In the genomic region with DNA sequence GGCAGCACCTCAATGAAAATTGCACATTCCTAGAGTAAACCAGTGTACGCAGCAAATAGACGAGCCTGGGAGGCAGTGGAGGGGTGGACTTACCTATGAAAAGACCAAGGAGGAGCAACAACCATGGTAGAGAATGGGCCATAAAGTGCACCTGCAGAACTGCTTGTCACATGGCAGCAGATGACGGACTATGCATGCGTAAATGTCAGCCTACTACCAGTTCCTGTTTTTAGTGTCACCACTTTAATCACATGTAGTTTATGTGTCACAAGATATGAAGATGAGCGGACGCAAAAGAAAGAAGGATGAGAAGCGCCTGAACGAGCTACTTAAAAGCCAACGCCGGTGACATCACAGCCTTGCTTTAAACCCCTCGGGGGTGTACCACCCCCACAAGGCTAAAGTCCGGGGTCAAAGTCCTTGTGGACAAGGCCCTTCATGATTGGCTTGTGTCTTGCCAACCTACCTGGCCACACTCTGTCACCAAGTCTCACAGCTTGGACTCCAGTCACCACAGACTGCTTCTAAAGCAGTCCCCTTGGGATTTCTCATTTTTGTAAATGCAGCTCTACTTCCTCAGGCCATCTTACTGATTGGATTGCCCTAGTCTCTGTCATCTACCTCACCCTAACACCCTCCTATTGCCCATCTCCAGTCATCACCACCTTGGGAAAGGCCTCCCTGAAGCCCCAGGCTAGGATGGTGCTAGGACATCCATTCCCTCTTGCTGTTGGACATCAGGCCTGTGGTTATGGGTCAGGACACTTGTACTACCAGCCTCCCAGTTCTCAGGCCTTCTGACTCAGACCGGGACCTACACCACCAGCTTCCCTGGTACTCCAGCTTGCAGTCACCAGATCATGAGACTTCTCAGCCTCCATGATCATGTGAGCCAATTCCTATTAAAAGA, we compare ENCODE assay signal across 11 cellular contexts. TPM values are rescaled to one million over a fixed set of nuclear protein-coding genes. Genes with fewer than 3 reads are reported as not detected.
DNase-seq lines count a peak whose midpoint lies in the region; ATAC-seq and TF ChIP-seq lines count a peak whose summit lies in the region.
"Had no signal": no experiment of that assay in that cellular context is flagged by ENCODE, and none has a peak within 500 bp of the region (broad histone marks: within the 10 kb centered on the region; RNA-seq: fewer than 3 reads in every experiment).

No MANE protein-coding gene starts in this region.

- CTCF ChIA-PET in activated CD4-positive, alpha-beta memory T cell treated with anti-CD3 and anti-CD28 coated beads for 36 hours (lab: Charles Lee) = interaction anchor here (1.3 kb wide), 1 partner anchor 21 kb away, joined by 3 read pairs; no protein-coding TSS in a partner anchor

- peaks cover 3 to 9% of the 10 kb centered on the region in 2 donors for H3K4me1 Mint-ChIP-seq in effector memory CD8-positive, alpha-beta T cell (ENCODE audit: low read depth in 2 of 2)
- peaks cover 12% of the 10 kb centered on the region for H3K4me1 Mint-ChIP-seq in activated CD4-positive, alpha-beta memory T cell treated with anti-CD3 and anti-CD28 coated beads for 36 hours (ENCODE audit: low read depth)

- POLR2A ChIA-PET in activated CD4-positive, alpha-beta memory T cell treated with anti-CD3 and anti-CD28 coated beads for 36 hours (lab: Charles Lee) = no interaction called here

- H3K36me3 ChIP-seq in MG63 = no peaks in the 10 kb centered on the region

- no peaks in the 10 kb centered on the region for H3K36me3 Mint-ChIP-seq in effector memory CD8-positive, alpha-beta T cell (ENCODE audit: insufficient read depth)
- no peaks in the 10 kb centered on the region for H3K36me3 Mint-ChIP-seq in activated CD4-positive, alpha-beta memory T cell treated with anti-CD3 and anti-CD28 coated beads for 36 hours
- H3K36me3 Mint-ChIP-seq: activated CD8-positive, alpha-beta memory T cell treated with anti-CD3 and anti-CD28 coated beads, Interleukin-2, amount 10 ng/mL, durations not matched to agents 7 days and 5 days had no signal

- ATAC-seq in GM21381 (IDR thresholded peaks at IDR 0.05; ENCODE audit: unreplicated experiment) = peak; percentile 71
- peak; percentile 89 for ATAC-seq in HG03354 (IDR thresholded peaks at IDR 0.05; ENCODE audit: poor library complexity, severe bottlenecking, unreplicated experiment)
- peak; percentile 59 for ATAC-seq in effector memory CD8-positive, alpha-beta T cell (replicated peaks)
- ATAC-seq: activated CD8-positive, alpha-beta memory T cell treated with anti-CD3 and anti-CD28 coated beads, Interleukin-2, amount 10 ng/mL, durations not matched to agents 7 days and 5 days had no signal

- no peaks in the 10 kb centered on the region for H3K9me3 Mint-ChIP-seq in effector memory CD8-positive, alpha-beta T cell
- no peaks in the 10 kb centered on the region for H3K9me3 Mint-ChIP-seq in activated CD4-positive, alpha-beta memory T cell treated with anti-CD3 and anti-CD28 coated beads for 36 hours

- no peaks in the 10 kb centered on the region for H3K27me3 ChIP-seq in MG63

- H3K9me3 ChIP-seq in MG63 = no peaks in the 10 kb centered on the region; the same call in 1 of the 2 replicates

- DNase-seq in effector memory CD8-positive, alpha-beta T cell = no peak
- no peak for DNase-seq in NCI-H1092 treated with DMSO at 0.1 percent for 48 hours (lab: John Stamatoyannopoulos, UW)
- DNase-seq in GOT3 (lab: John Stamatoyannopoulos, UW) = no peak
- no peak for DNase-seq in MG63
- DNase-seq in activated CD4-positive, alpha-beta memory T cell treated with anti-CD3 and anti-CD28 coated beads for 36 hours = no peak
- DNase-seq: activated CD8-positive, alpha-beta memory T cell treated with anti-CD3 and anti-CD28 coated beads, Interleukin-2, amount 10 ng/mL, durations not matched to agents 7 days and 5 days; NCI-H2107 had no signal

- H3K4me3 ChIP-seq in MG63 = no peak overlapping the region

- no peak overlapping the region for H3K4me3 Mint-ChIP-seq in effector memory CD8-positive, alpha-beta T cell
- no peak overlapping the region for H3K4me3 Mint-ChIP-seq in activated CD4-positive, alpha-beta memory T cell treated with anti-CD3 and anti-CD28 coated beads for 36 hours
- H3K4me3 Mint-ChIP-seq: activated CD8-positive, alpha-beta memory T cell treated with anti-CD3 and anti-CD28 coated beads, Interleukin-2, amount 10 ng/mL, durations not matched to agents 7 days and 5 days had no signal

- intact Hi-C loops in activated CD4-positive, alpha-beta memory T cell treated with anti-CD3 and anti-CD28 coated beads for 36 hours (cut with micrococcal nuclease) = loop anchor here (10.0 kb wide), 2 partner anchors 305 to 355 kb away; partner anchors contain the start of gene KLHDC9

- H3K27me3 Mint-ChIP-seq in effector memory CD8-positive, alpha-beta T cell = no peaks in the 10 kb centered on the region
- H3K27me3 Mint-ChIP-seq in activated CD4-positive, alpha-beta memory T cell treated with anti-CD3 and anti-CD28 coated beads for 36 hours = no peaks in the 10 kb centered on the region

- TF ChIP-seq POLR2A in GM15510 (IDR thresholded peaks at IDR 0.05; ENCODE audit: borderline replicate concordance, extremely low read depth, insufficient read length) = peak; percentile 14

- H3K27ac Mint-ChIP-seq in effector memory CD8-positive, alpha-beta T cell = peak overlapping the region in 1 of 2 donors; percentile 83
- no peak overlapping the region for H3K27ac Mint-ChIP-seq in activated CD4-positive, alpha-beta memory T cell treated with anti-CD3 and anti-CD28 coated beads for 36 hours
- H3K27ac Mint-ChIP-seq: activated CD8-positive, alpha-beta memory T cell treated with anti-CD3 and anti-CD28 coated beads, Interleukin-2, amount 10 ng/mL, durations not matched to agents 7 days and 5 days had no signal

RNA-seq across cellular contexts. Expression of gene LY9, which starts 6.0 kb away (rescaled TPM):
- not detected in 2 replicates for total RNA-seq in MG63 (2014; rRNA removed; shearing (Covaris generic); ENCODE audit: low replicate concordance)
- total RNA-seq in activated CD4-positive, alpha-beta memory T cell treated with anti-CD3 and anti-CD28 coated beads for 36 hours = 1 to 10 TPM; 4.8 to 4.9 TPM
- total RNA-seq: lung microvascular endothelial cell had no signal

RNA-seq across cellular contexts. Expression of gene SLAMF7, which starts 50.9 kb away (rescaled TPM):
- total RNA-seq in MG63 (2014; rRNA removed; shearing (Covaris generic); ENCODE audit: low replicate concordance) = not detected in 2 replicates
- total RNA-seq in activated CD4-positive, alpha-beta memory T cell treated with anti-CD3 and anti-CD28 coated beads for 36 hours = 10 to 100 TPM; 11.4 to 15.9 TPM
- total RNA-seq: lung microvascular endothelial cell had no signal

Comparison
In these comparisons a context has a peak if more than half of its experiments do, and no peak if none do; other contexts are left out.
1. RNA of gene SLAMF7, which starts 50.9 kb away (total RNA-seq): 11.4 to 15.9 TPM in activated CD4-positive, alpha-beta memory T cell treated with anti-CD3 and anti-CD28 coated beads for 36 hours; not detected in MG63; every median in the first group is over 10 times any median in the second.
2. Peak in every context shown above with its lines, with median percentiles within 50 percentile points of each other: ATAC-seq.